In genomic region chrX:49877397-49878101, GRCh38 we compare ENCODE assay signal across 10 cellular contexts. TPM values are rescaled to one million over a fixed set of nuclear protein-coding genes. Genes with fewer than 3 reads are reported as not detected.
DNase-seq lines count a peak whose midpoint lies in the region; ATAC-seq and TF ChIP-seq lines count a peak whose summit lies in the region.
"Had no signal": no experiment of that assay in that cellular context is flagged by ENCODE, and none has a peak within 500 bp of the region (broad histone marks: within the 10 kb centered on the region; RNA-seq: fewer than 3 reads in every experiment).

No MANE protein-coding gene starts in this region.

- peaks cover 18% of the 10 kb centered on the region for H3K4me1 ChIP-seq in CD8-positive, alpha-beta memory T cell (ENCODE audit: insufficient read depth, low read length)
- peaks cover 11% of the 10 kb centered on the region for H3K4me1 ChIP-seq in hepatocyte (ENCODE audit: insufficient read depth)
- H3K4me1 ChIP-seq in skeletal muscle tissue (ENCODE audit: control insufficient read depth in 3 of 3, insufficient read depth in 3 of 3, low read length in 3 of 3) = peaks cover 9 to 21% (median 11%) of the 10 kb centered on the region in 3 donors
- H3K4me1 ChIP-seq: neural progenitor cell had no signal

- H3K27me3 ChIP-seq in CD8-positive, alpha-beta memory T cell (ENCODE audit: insufficient read depth, low read length, poor library complexity, severe bottlenecking) = no peaks in the 10 kb centered on the region
- H3K27me3 ChIP-seq in hepatocyte (no peaks in the 10 kb centered on the region), skeletal muscle tissue (ENCODE audit: control insufficient read depth in 3 of 3, insufficient read depth in 3 of 3, low read length in 3 of 3) (no peaks in the 10 kb centered on the region)
- H3K27me3 ChIP-seq: neural progenitor cell had no signal

- 60% methylated on average over 5 of the region's 5 CpGs for WGBS in hepatocyte (ENCODE audit: low lambda C conversion rate, missing lambda C conversion rate)

- no peak for TF ChIP-seq CTCF in hepatocyte (IDR thresholded peaks at IDR 0.05; ENCODE audit: poor library complexity)

- H2AFZ ChIP-seq in hepatocyte = no peak overlapping the region

- peak overlapping the region; percentile 79 for H3K4me2 ChIP-seq in hepatocyte

- H3K4me1 Mint-ChIP-seq in CD8-positive, alpha-beta memory T cell = peaks cover 15 to 33% (median 22%) of the 10 kb centered on the region in 3 donors
- H3K4me1 Mint-ChIP-seq in activated CD8-positive, alpha-beta memory T cell treated with anti-CD3 and anti-CD28 coated beads, Interleukin-2, amount 10 ng/mL, durations not matched to agents 7 days and 5 days = peaks cover 17% of the 10 kb centered on the region

- H3K27ac ChIP-seq in CD8-positive, alpha-beta memory T cell (ENCODE audit: low read depth, low read length) = no peak overlapping the region
- H3K27ac ChIP-seq in hepatocyte (peak overlapping the region; percentile 90), skeletal muscle tissue (ENCODE audit: low read depth, low read length) (peak overlapping the region; percentile 56)
- H3K27ac ChIP-seq: neural progenitor cell had no signal

- CTCF ChIA-PET in CD8-positive, alpha-beta memory T cell (lab: Charles Lee) = interaction anchor here (1.4 to 2.8 kb wide), 2 partner anchors 44 to 45 kb away, joined by 4 to 12 read pairs; partner anchors contain the start of gene CLCN5
- CTCF ChIA-PET in activated CD8-positive, alpha-beta memory T cell treated with anti-CD3 and anti-CD28 coated beads, Interleukin-2, amount 10 ng/mL, durations not matched to agents 7 days and 5 days (lab: Charles Lee) = interaction anchor here (1.4 to 3.1 kb wide), 2 partner anchors 38 to 43 kb away, joined by 4 to 22 read pairs; partner anchors contain the start of gene CLCN5

- peak overlapping the region in 2 of 3 donors; percentile 58 to 75 for H3K9ac ChIP-seq in skeletal muscle tissue (ENCODE audit: low read depth in 1 of 3, low read length in 3 of 3)
- H3K9ac ChIP-seq: neural progenitor cell had no signal

- no peak for ATAC-seq in activated CD8-positive, alpha-beta memory T cell treated with anti-CD3 and anti-CD28 coated beads, Interleukin-2, amount 10 ng/mL, durations not matched to agents 7 days and 5 days
- no peak for ATAC-seq in GM21526 (IDR thresholded peaks at IDR 0.05; ENCODE audit: low FRiP score, unreplicated experiment)

- H3K36me3 Mint-ChIP-seq in CD8-positive, alpha-beta memory T cell = peaks cover 0 to 3% (median 0%) of the 10 kb centered on the region in 3 donors
- H3K36me3 Mint-ChIP-seq in activated CD8-positive, alpha-beta memory T cell treated with anti-CD3 and anti-CD28 coated beads, Interleukin-2, amount 10 ng/mL, durations not matched to agents 7 days and 5 days = no peaks in the 10 kb centered on the region

- H3K9me3 ChIP-seq in CD8-positive, alpha-beta memory T cell (ENCODE audit: low read length) = no peaks in the 10 kb centered on the region
- H3K9me3 ChIP-seq in hepatocyte (ENCODE audit: low read depth) (no peaks in the 10 kb centered on the region), skeletal muscle tissue (ENCODE audit: control insufficient read depth in 3 of 3, low read length in 3 of 3) (no peaks in the 10 kb centered on the region)

- peak overlapping the region in 2 of 7 donors; percentile 50 to 69 for H3K4me3 Mint-ChIP-seq in CD8-positive, alpha-beta memory T cell
- no peak overlapping the region for H3K4me3 Mint-ChIP-seq in activated CD8-positive, alpha-beta memory T cell treated with anti-CD3 and anti-CD28 coated beads, Interleukin-2, amount 10 ng/mL, durations not matched to agents 7 days and 5 days

- POLR2A ChIA-PET in CD8-positive, alpha-beta memory T cell (lab: Charles Lee) = no interaction called here

- H3K79me2 ChIP-seq in hepatocyte = peaks cover 17% of the 10 kb centered on the region

- no peak overlapping the region for H3K4me3 ChIP-seq in CD8-positive, alpha-beta memory T cell (ENCODE audit: low read length)
- H3K4me3 ChIP-seq in hepatocyte (no peak overlapping the region), skeletal muscle tissue (ENCODE audit: low read length in 3 of 3) (no peak overlapping the region)

- H3K9me3 Mint-ChIP-seq in CD8-positive, alpha-beta memory T cell = no peaks in the 10 kb centered on the region
- H3K9me3 Mint-ChIP-seq in activated CD8-positive, alpha-beta memory T cell treated with anti-CD3 and anti-CD28 coated beads, Interleukin-2, amount 10 ng/mL, durations not matched to agents 7 days and 5 days (ENCODE audit: low read depth) = no peaks in the 10 kb centered on the region

- H3K27ac Mint-ChIP-seq in CD8-positive, alpha-beta memory T cell = peak overlapping the region in 7 of 8 donors; percentile 48 to 91 (median 74)
- H3K27ac Mint-ChIP-seq in activated CD8-positive, alpha-beta memory T cell treated with anti-CD3 and anti-CD28 coated beads, Interleukin-2, amount 10 ng/mL, durations not matched to agents 7 days and 5 days = no peak overlapping the region
- H3K27ac Mint-ChIP-seq: H9 had no signal

- no peaks in the 10 kb centered on the region for H3K9me2 ChIP-seq in hepatocyte (replicated peaks; ENCODE audit: insufficient read depth)

- no peak for DNase-seq in CD8-positive, alpha-beta memory T cell
- DNase-seq in MV-4-11 (lab: John Stamatoyannopoulos, UW) (peak; percentile 50), hepatocyte (ENCODE audit: low spot score) (peak; percentile 41)
- DNase-seq in activated CD8-positive, alpha-beta memory T cell treated with anti-CD3 and anti-CD28 coated beads, Interleukin-2, amount 10 ng/mL, durations not matched to agents 7 days and 5 days = no peak
- no peak for DNase-seq in activated naive CD4-positive, alpha-beta T cell (lab: John Stamatoyannopoulos, UW)
- DNase-seq: H9 had no signal

- H3K36me3 ChIP-seq in CD8-positive, alpha-beta memory T cell (ENCODE audit: insufficient read depth, low read length) = no peaks in the 10 kb centered on the region
- H3K36me3 ChIP-seq in hepatocyte (replicated peaks; ENCODE audit: insufficient read depth, low read depth) (no peaks in the 10 kb centered on the region), skeletal muscle tissue (ENCODE audit: control insufficient read depth in 3 of 3, insufficient read depth in 3 of 3, low read length in 3 of 3) (no peaks in the 10 kb centered on the region)
- H3K36me3 ChIP-seq: neural progenitor cell had no signal

- peaks cover 0 to 4% of the 10 kb centered on the region in 2 donors for H3K27me3 Mint-ChIP-seq in CD8-positive, alpha-beta memory T cell
- no peaks in the 10 kb centered on the region for H3K27me3 Mint-ChIP-seq in activated CD8-positive, alpha-beta memory T cell treated with anti-CD3 and anti-CD28 coated beads, Interleukin-2, amount 10 ng/mL, durations not matched to agents 7 days and 5 days

- H4K20me1 ChIP-seq in hepatocyte (ENCODE audit: insufficient read depth, poor library complexity, severe bottlenecking) = no peaks in the 10 kb centered on the region

RNA-seq across cellular contexts. Expression of gene USP27X, which starts 1.7 kb away (rescaled TPM):
- 1 to 10 TPM; 1.7 TPM for total RNA-seq in CD8-positive, alpha-beta memory T cell
- 0.69 TPM for polyA plus RNA-seq in CD8-positive, alpha-beta memory T cell
- total RNA-seq in hepatocyte (5.6 and 6.1 TPM in 2 replicates), skeletal muscle tissue (2.1 TPM)
- polyA plus RNA-seq in hepatocyte = 1.0 and 1.3 TPM in 2 replicates
- 1 to 10 TPM; 1.0 to 1.7 TPM for total RNA-seq in activated CD8-positive, alpha-beta memory T cell treated with anti-CD3 and anti-CD28 coated beads, Interleukin-2, amount 10 ng/mL, durations not matched to agents 7 days and 5 days

RNA-seq across cellular contexts. Expression of gene CLCN5, which starts 44.8 kb away (rescaled TPM):
- total RNA-seq in CD8-positive, alpha-beta memory T cell = 1 to 10 TPM; 3.0 to 4.0 TPM
- 0.63 TPM for polyA plus RNA-seq in CD8-positive, alpha-beta memory T cell
- total RNA-seq in hepatocyte (50.6 and 51.2 TPM in 2 replicates), skeletal muscle tissue (91.3 TPM)
- 10.7 and 11.0 TPM in 2 replicates for polyA plus RNA-seq in hepatocyte
- total RNA-seq in activated CD8-positive, alpha-beta memory T cell treated with anti-CD3 and anti-CD28 coated beads, Interleukin-2, amount 10 ng/mL, durations not matched to agents 7 days and 5 days = 1 to 10 TPM; 4.0 to 5.3 TPM

RNA-seq across cellular contexts. Expression of gene PAGE4, which starts 48.4 kb away (rescaled TPM):
- total RNA-seq in CD8-positive, alpha-beta memory T cell = not detected
- not detected for polyA plus RNA-seq in CD8-positive, alpha-beta memory T cell
- total RNA-seq in hepatocyte (1.0 TPM in 1 of 2 replicates, not detected in the other), skeletal muscle tissue (not detected)
- polyA plus RNA-seq in hepatocyte = 0.63 and 1.8 TPM in 2 replicates
- total RNA-seq in activated CD8-positive, alpha-beta memory T cell treated with anti-CD3 and anti-CD28 coated beads, Interleukin-2, amount 10 ng/mL, durations not matched to agents 7 days and 5 days = not detected
- total RNA-seq: dermis blood vessel endothelial cell had no signal

Comparison
In these comparisons a context has a peak if more than half of its experiments do, and no peak if none do; other contexts are left out.
1. DNase-seq: peak in MV-4-11 (single experiment) and hepatocyte (single experiment); none in CD8-positive, alpha-beta memory T cell (0 of 5), activated CD8-positive, alpha-beta memory T cell treated with anti-CD3 and anti-CD28 coated beads, Interleukin-2, amount 10 ng/mL, durations not matched to agents 7 days and 5 days (single experiment) and activated naive CD4-positive, alpha-beta T cell (0 of 4).